ENCODE assay signal across 1 cellular context in the genomic region with DNA sequence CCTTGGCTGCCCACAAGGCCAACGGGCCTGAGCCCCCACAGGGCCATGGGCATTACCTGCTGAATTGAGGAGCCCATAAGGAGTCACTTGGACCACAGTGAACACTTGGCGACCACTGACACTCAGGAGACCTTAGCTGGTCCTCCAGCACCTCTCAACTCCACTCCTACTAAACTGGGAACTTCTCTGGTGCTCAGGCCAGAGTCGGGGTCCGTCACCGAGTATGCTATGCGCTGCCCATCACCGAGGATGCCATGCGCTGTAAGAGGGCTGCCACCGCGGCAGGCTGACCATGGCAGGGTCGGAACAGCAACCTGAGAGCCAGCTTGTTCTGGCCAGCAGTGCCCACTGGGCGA.
TF ChIP-seq lines count a peak whose summit lies in the region.

No MANE protein-coding gene starts in this region.

TF ChIP-seq in HepG2, 621 proteins besides CTCF, POLR2A, EP300 and RAD21:
- TF ChIP-seq NCOA1 (CRISPR knock-in tag; IDR thresholded peaks at IDR 0.05): peak; percentile 12; the same call in 1 of the 2 replicates
- TF ChIP-seq TOE1 (CRISPR knock-in tag; IDR thresholded peaks at IDR 0.05): no peak
- TF ChIP-seq ZFP82 (CRISPR knock-in tag; IDR thresholded peaks at IDR 0.05; ENCODE audit: borderline replicate concordance): 0 out of 2 replicates have a peak, but pooled peaks have one; percentile 16
- TF ChIP-seq CBX5 (CRISPR knock-in tag; IDR thresholded peaks at IDR 0.05; ENCODE audit: borderline replicate concordance): 0 out of 2 replicates have a peak, but pooled peaks have one; percentile 17
- peak; percentile 32; the same call in 1 of the 2 replicates for TF ChIP-seq MTERF4 (CRISPR knock-in tag; IDR thresholded peaks at IDR 0.05)
- peak; percentile 61 for TF ChIP-seq AGO2 (optimal IDR thresholded peaks at IDR 0.05; ENCODE audit: low read depth, low read length)
- TF ChIP-seq GTF3A (CRISPR knock-in tag; conservative IDR thresholded peaks at IDR 0.05): no peak
- TF ChIP-seq HNRNPL (IDR thresholded peaks at IDR 0.05; ENCODE audit: low read depth, low read length): peak; percentile 84
- TF ChIP-seq ZBTB7B (CRISPR knock-in tag; IDR thresholded peaks at IDR 0.05): no peak
- 0 out of 2 replicates have a peak, but pooled peaks have one; percentile 20 for TF ChIP-seq ZSCAN29 (CRISPR knock-in tag; conservative IDR thresholded peaks at IDR 0.05)
- peak; percentile 12; the same call in 1 of the 2 replicates for TF ChIP-seq ZSCAN21 (CRISPR knock-in tag; IDR thresholded peaks at IDR 0.05; ENCODE audit: borderline replicate concordance)
- 0 out of 2 replicates have a peak, but pooled peaks have one; percentile 22 for TF ChIP-seq ZNF33B (CRISPR knock-in tag; IDR thresholded peaks at IDR 0.05)
- TF ChIP-seq ZNF136 (CRISPR knock-in tag; IDR thresholded peaks at IDR 0.05; ENCODE audit: low read depth): 0 out of 2 replicates have a peak, but pooled peaks have one; percentile 8
- TF ChIP-seq SRSF1 (optimal IDR thresholded peaks at IDR 0.05; ENCODE audit: low read depth, low read length): peak; percentile 56
- no peak for TF ChIP-seq NCOA5 (CRISPR knock-in tag; IDR thresholded peaks at IDR 0.05)
- peak; percentile 94; the same call in 1 of the 2 replicates for TF ChIP-seq ZC3H4 (CRISPR knock-in tag; IDR thresholded peaks at IDR 0.05; ENCODE audit: borderline replicate concordance)
- 0 out of 2 replicates have a peak, but pooled peaks have one; percentile 7 for TF ChIP-seq E2F5 (CRISPR knock-in tag; conservative IDR thresholded peaks at IDR 0.05)
- TF ChIP-seq, protein P1, sequence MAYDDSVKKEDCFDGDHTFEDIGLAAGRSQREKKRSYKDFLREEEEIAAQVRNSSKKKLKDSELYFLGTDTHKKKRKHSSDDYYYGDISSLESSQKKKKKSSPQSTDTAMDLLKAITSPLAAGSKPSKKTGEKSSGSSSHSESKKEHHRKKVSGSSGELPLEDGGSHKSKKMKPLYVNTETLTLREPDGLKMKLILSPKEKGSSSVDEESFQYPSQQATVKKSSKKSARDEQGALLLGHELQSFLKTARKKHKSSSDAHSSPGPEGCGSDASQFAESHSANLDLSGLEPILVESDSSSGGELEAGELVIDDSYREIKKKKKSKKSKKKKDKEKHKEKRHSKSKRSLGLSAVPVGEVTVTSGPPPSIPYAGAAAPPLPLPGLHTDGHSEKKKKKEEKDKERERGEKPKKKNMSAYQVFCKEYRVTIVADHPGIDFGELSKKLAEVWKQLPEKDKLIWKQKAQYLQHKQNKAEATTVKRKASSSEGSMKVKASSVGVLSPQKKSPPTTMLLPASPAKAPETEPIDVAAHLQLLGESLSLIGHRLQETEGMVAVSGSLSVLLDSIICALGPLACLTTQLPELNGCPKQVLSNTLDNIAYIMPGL (CRISPR knock-in tag; IDR thresholded peaks at IDR 0.05; ENCODE audit: borderline replicate concordance in 1 of 2, low read depth in 1 of 2): no peak
- 0 out of 2 replicates have a peak, but pooled peaks have one; percentile 37 for TF ChIP-seq ZNF878 (CRISPR knock-in tag; IDR thresholded peaks at IDR 0.05)
- 0 out of 2 replicates have a peak, but pooled peaks have one; percentile 14 for TF ChIP-seq ZNF850 (CRISPR knock-in tag; conservative IDR thresholded peaks at IDR 0.05)
- TF ChIP-seq ZNF816 (CRISPR knock-in tag; IDR thresholded peaks at IDR 0.05; ENCODE audit: borderline replicate concordance): 0 out of 2 replicates have a peak, but pooled peaks have one; percentile 5
- TF ChIP-seq ZNF326 (CRISPR knock-in tag; IDR thresholded peaks at IDR 0.05; ENCODE audit: borderline replicate concordance): 0 out of 2 replicates have a peak, but pooled peaks have one; percentile 45
- TF ChIP-seq, protein P2, sequence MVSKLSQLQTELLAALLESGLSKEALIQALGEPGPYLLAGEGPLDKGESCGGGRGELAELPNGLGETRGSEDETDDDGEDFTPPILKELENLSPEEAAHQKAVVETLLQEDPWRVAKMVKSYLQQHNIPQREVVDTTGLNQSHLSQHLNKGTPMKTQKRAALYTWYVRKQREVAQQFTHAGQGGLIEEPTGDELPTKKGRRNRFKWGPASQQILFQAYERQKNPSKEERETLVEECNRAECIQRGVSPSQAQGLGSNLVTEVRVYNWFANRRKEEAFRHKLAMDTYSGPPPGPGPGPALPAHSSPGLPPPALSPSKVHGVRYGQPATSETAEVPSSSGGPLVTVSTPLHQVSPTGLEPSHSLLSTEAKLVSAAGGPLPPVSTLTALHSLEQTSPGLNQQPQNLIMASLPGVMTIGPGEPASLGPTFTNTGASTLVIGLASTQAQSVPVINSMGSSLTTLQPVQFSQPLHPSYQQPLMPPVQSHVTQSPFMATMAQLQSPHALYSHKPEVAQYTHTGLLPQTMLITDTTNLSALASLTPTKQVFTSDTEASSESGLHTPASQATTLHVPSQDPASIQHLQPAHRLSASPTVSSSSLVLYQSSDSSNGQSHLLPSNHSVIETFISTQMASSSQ (IDR thresholded peaks at IDR 0.05; ENCODE audit: low read depth): 0 out of 2 replicates have a peak, but pooled peaks have one; percentile 1
- TF ChIP-seq, protein P2 (CRISPR knock-in tag; IDR thresholded peaks at IDR 0.05; ENCODE audit: borderline replicate concordance): no peak
